In the genomic region with DNA sequence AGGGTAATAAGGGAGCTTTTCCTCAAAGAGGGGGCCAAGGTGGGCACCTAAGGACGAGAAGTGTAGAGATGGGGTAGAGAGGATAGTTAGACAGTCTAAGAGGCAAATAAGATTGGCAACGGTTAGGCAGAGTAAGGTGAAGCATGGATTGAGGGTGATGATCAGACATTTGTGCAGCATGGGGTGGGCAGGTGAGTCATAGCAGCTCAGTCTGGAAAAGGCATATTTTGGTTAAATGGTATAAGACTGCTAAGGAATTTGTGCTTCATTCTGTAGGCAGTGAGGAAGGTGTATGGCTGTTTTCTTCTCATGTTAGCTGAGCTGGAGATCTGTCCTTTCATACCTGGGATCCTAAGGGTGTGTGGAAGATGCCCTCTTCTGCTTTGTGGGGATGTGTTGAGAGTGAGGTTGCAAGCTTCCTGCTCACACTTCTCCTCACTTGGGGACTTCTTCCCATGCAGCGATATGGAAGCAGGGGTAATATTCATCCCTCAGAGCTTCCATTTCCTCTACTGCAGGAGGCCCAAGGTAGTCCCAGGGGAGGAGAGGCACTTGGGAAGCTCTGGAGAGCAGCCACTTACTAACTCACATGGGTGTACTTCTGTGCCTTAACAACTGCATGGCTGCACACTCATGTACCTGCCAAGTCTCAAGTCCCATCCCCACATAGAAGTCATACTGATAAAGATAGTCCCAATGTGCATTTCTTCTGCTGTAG, we compare ENCODE assay signal across 2 cellular contexts.
TF ChIP-seq lines count a peak whose summit lies in the region.

No MANE protein-coding gene starts in this region.

TF ChIP-seq in IMR-90, 13 proteins besides CTCF, POLR2A, EP300 and RAD21:
- no peak for TF ChIP-seq RFX5 (IDR thresholded peaks at IDR 0.05; ENCODE audit: low read depth, low read length)
- peak; percentile 22; the same call in 1 of the 2 replicates for TF ChIP-seq FOS (IDR thresholded peaks at IDR 0.05; ENCODE audit: low read depth, low read length)
TF ChIP-seq in IMR-90: peak in this region for 1.

TF ChIP-seq in H1, 55 proteins besides CTCF, POLR2A, EP300 and RAD21:
- TF ChIP-seq EGR1 (IDR thresholded peaks at IDR 0.05; ENCODE audit: borderline replicate concordance, low read depth, low read length), result no peak
- TF ChIP-seq KDM4A (IDR thresholded peaks at IDR 0.05; ENCODE audit: low read depth, low read length, severe bottlenecking), result no peak
- TF ChIP-seq CBX5 (IDR thresholded peaks at IDR 0.05; ENCODE audit: low read depth, low read length), result no peak
- TF ChIP-seq JUND (IDR thresholded peaks at IDR 0.05; ENCODE audit: low read length), result no peak
- TF ChIP-seq, protein P1, sequence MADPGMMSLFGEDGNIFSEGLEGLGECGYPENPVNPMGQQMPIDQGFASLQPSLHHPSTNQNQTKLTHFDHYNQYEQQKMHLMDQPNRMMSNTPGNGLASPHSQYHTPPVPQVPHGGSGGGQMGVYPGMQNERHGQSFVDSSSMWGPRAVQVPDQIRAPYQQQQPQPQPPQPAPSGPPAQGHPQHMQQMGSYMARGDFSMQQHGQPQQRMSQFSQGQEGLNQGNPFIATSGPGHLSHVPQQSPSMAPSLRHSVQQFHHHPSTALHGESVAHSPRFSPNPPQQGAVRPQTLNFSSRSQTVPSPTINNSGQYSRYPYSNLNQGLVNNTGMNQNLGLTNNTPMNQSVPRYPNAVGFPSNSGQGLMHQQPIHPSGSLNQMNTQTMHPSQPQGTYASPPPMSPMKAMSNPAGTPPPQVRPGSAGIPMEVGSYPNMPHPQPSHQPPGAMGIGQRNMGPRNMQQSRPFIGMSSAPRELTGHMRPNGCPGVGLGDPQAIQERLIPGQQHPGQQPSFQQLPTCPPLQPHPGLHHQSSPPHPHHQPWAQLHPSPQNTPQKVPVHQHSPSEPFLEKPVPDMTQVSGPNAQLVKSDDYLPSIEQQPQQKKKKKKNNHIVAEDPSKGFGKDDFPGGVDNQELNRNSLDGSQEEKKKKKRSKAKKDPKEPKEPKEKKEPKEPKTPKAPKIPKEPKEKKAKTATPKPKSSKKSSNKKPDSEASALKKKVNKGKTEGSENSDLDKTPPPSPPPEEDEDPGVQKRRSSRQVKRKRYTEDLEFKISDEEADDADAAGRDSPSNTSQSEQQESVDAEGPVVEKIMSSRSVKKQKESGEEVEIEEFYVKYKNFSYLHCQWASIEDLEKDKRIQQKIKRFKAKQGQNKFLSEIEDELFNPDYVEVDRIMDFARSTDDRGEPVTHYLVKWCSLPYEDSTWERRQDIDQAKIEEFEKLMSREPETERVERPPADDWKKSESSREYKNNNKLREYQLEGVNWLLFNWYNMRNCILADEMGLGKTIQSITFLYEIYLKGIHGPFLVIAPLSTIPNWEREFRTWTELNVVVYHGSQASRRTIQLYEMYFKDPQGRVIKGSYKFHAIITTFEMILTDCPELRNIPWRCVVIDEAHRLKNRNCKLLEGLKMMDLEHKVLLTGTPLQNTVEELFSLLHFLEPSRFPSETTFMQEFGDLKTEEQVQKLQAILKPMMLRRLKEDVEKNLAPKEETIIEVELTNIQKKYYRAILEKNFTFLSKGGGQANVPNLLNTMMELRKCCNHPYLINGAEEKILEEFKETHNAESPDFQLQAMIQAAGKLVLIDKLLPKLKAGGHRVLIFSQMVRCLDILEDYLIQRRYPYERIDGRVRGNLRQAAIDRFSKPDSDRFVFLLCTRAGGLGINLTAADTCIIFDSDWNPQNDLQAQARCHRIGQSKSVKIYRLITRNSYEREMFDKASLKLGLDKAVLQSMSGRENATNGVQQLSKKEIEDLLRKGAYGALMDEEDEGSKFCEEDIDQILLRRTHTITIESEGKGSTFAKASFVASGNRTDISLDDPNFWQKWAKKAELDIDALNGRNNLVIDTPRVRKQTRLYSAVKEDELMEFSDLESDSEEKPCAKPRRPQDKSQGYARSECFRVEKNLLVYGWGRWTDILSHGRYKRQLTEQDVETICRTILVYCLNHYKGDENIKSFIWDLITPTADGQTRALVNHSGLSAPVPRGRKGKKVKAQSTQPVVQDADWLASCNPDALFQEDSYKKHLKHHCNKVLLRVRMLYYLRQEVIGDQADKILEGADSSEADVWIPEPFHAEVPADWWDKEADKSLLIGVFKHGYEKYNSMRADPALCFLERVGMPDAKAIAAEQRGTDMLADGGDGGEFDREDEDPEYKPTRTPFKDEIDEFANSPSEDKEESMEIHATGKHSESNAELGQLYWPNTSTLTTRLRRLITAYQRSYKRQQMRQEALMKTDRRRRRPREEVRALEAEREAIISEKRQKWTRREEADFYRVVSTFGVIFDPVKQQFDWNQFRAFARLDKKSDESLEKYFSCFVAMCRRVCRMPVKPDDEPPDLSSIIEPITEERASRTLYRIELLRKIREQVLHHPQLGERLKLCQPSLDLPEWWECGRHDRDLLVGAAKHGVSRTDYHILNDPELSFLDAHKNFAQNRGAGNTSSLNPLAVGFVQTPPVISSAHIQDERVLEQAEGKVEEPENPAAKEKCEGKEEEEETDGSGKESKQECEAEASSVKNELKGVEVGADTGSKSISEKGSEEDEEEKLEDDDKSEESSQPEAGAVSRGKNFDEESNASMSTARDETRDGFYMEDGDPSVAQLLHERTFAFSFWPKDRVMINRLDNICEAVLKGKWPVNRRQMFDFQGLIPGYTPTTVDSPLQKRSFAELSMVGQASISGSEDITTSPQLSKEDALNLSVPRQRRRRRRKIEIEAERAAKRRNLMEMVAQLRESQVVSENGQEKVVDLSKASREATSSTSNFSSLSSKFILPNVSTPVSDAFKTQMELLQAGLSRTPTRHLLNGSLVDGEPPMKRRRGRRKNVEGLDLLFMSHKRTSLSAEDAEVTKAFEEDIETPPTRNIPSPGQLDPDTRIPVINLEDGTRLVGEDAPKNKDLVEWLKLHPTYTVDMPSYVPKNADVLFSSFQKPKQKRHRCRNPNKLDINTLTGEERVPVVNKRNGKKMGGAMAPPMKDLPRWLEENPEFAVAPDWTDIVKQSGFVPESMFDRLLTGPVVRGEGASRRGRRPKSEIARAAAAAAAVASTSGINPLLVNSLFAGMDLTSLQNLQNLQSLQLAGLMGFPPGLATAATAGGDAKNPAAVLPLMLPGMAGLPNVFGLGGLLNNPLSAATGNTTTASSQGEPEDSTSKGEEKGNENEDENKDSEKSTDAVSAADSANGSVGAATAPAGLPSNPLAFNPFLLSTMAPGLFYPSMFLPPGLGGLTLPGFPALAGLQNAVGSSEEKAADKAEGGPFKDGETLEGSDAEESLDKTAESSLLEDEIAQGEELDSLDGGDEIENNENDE (IDR thresholded peaks at IDR 0.05; ENCODE audit: insufficient replicate concordance, low read length), result no peak
- TF ChIP-seq ASH2L (IDR thresholded peaks at IDR 0.05; ENCODE audit: low read length), result no peak
- no peak for TF ChIP-seq RXRA (IDR thresholded peaks at IDR 0.05; ENCODE audit: insufficient read depth, low read depth, low read length)
- TF ChIP-seq GTF2F1 (IDR thresholded peaks at IDR 0.05; ENCODE audit: borderline replicate concordance, low read depth, low read length), result no peak
- TF ChIP-seq TEAD4 (IDR thresholded peaks at IDR 0.05; ENCODE audit: low read depth, low read length), result no peak
TF ChIP-seq in H1: peak in this region for 0.
